Comparison of ENCODE assay signal across 8 cellular contexts in genomic region chr5:115542076-115542475, GRCh38. TPM values are rescaled to one million over a fixed set of nuclear protein-coding genes. Genes with fewer than 3 reads are reported as not detected.
DNase-seq lines count a peak whose midpoint lies in the region; ATAC-seq and TF ChIP-seq lines count a peak whose summit lies in the region.

No MANE protein-coding gene starts in this region.

- no TSS peak for BruUV-seq in PC-9 (replicated peaks; lab: Mats Ljungman, UMichigan)

- CTCF ChIA-PET in PC-9 (lab: Charles Lee) = no interaction called here

- no peak for TF ChIP-seq POLR2A in gastrocnemius medialis (IDR thresholded peaks at IDR 0.05)

- TF ChIP-seq CTCF in GM12875 (IDR thresholded peaks at IDR 0.05; ENCODE audit: borderline replicate concordance, insufficient read depth, low read depth, low read length) (no peak), PC-9 (conservative IDR thresholded peaks at IDR 0.05) (no peak), epithelial cell of proximal tubule (conservative IDR thresholded peaks at IDR 0.05; ENCODE audit: low read depth, low read length) (no peak), gastrocnemius medialis (IDR thresholded peaks at IDR 0.05 in 4 of 5, conservative IDR thresholded peaks at IDR 0.05 in 1 of 5) (no peak)

- peaks cover 26% of the 10 kb centered on the region for H3K9me3 ChIP-seq in PC-9 (ENCODE audit: insufficient read depth, low read depth)
- no peaks in the 10 kb centered on the region for H3K9me3 ChIP-seq in gastrocnemius medialis

- H3K27ac ChIP-seq in PC-9 (no peak overlapping the region), gastrocnemius medialis (peak overlapping the region; percentile 96 to 99 (median 98))

- H3F3A ChIP-seq in PC-9 (ENCODE audit: insufficient read depth, low read depth) = no peaks in the 10 kb centered on the region; the same call in 1 of the 2 replicates

- H2AFZ ChIP-seq in PC-9 = no peak overlapping the region

- intact Hi-C loops in PC-9 (cut with micrococcal nuclease; ENCODE audit: unreplicated experiment) = loop anchor here (5.0 kb wide), 1 partner anchor 80 kb away; no protein-coding TSS in a partner anchor
- intact Hi-C loops in gastrocnemius medialis (cut with DNase I; ENCODE audit: low total_unique reads) = loop anchor here (2.0 to 5.0 kb wide), 3 partner anchors 81 to 300 kb away; partner anchors contain the start of genes AP3S1, ATG12 and TMED7

- ATAC-seq in gastrocnemius medialis (no peak), HG03196 (IDR thresholded peaks at IDR 0.05; ENCODE audit: unreplicated experiment) (no peak)

- H3K4me1 ChIP-seq in PC-9 (replicated peaks; ENCODE audit: insufficient read depth) (peaks cover 45% of the 10 kb centered on the region), gastrocnemius medialis (peaks cover 44 to 47% of the 10 kb centered on the region in 2 donors)

- H3K4me2 ChIP-seq in PC-9 = peak overlapping the region; percentile 90

- H3K36me3 ChIP-seq in PC-9 (ENCODE audit: low read depth) = peaks cover 63% of the 10 kb centered on the region
- peaks cover 0 to 6% of the 10 kb centered on the region in 2 donors for H3K36me3 ChIP-seq in gastrocnemius medialis

- no peaks in the 10 kb centered on the region for H3K9me2 ChIP-seq in PC-9 (ENCODE audit: insufficient read depth)

- H3K27me3 ChIP-seq in PC-9 (ENCODE audit: insufficient read depth, low read depth) (no peaks in the 10 kb centered on the region), gastrocnemius medialis (no peaks in the 10 kb centered on the region)

- in situ Hi-C loops in gastrocnemius medialis (cut with MboI; ENCODE audit: low sequenced_read_pairs in 4 of 4) = loop anchor here in 2 of 4 donors (10.0 kb wide), 1 partner anchor 167 kb away; no protein-coding TSS in a partner anchor

- peaks cover 26% of the 10 kb centered on the region for H4K20me1 ChIP-seq in PC-9 (ENCODE audit: insufficient read depth)

- DNase-seq in PC-9 (no peak), epithelial cell of proximal tubule (ENCODE audit: low read depth) (no peak), gastrocnemius medialis (no peak), SK-N-DZ (ENCODE audit: low spot score) (no peak), kidney glomerular epithelial cell (lab: John Stamatoyannopoulos, UW) (no peak), occipital lobe (lab: John Stamatoyannopoulos, UW) (no peak)

- H3K79me2 ChIP-seq in PC-9 (ENCODE audit: low read depth) = peaks cover 73% of the 10 kb centered on the region

- POLR2A ChIA-PET in PC-9 (lab: Charles Lee; ENCODE audit: unreplicated experiment) = no interaction called here

- H3K4me3 ChIP-seq in GM12875 (ENCODE audit: low read depth, low read length) (peak overlapping the region; percentile 89), PC-9 (peak overlapping the region; percentile 89), epithelial cell of proximal tubule (ENCODE audit: low read depth, low read length) (peak overlapping the region; percentile 83), gastrocnemius medialis (peak overlapping the region; percentile 85 to 96 (median 88))

RNA-seq across cellular contexts. Expression of gene FEM1C, which starts 2.5 kb away (rescaled TPM):
- 11.3 and 15.9 TPM in 2 replicates for total RNA-seq in PC-9 (2021)
- total RNA-seq in epithelial cell of proximal tubule = 11.0 and 14.4 TPM in 2 replicates
- 10 to 100 TPM; 18.9 to 39.4 (median 33.7) TPM for total RNA-seq in gastrocnemius medialis
- 5.3 and 5.6 TPM in 2 replicates for polyA plus RNA-seq in SK-N-DZ (2014; cell fraction: cytosol; rRNA removed)
- 4.0 and 4.6 TPM in 2 replicates for polyA plus RNA-seq in SK-N-DZ (2014; cell fraction: nucleus; rRNA removed)
- total RNA-seq in occipital lobe = 73.3 TPM
